Comparison of ENCODE assay signal across 30 cellular contexts in the genomic region with DNA sequence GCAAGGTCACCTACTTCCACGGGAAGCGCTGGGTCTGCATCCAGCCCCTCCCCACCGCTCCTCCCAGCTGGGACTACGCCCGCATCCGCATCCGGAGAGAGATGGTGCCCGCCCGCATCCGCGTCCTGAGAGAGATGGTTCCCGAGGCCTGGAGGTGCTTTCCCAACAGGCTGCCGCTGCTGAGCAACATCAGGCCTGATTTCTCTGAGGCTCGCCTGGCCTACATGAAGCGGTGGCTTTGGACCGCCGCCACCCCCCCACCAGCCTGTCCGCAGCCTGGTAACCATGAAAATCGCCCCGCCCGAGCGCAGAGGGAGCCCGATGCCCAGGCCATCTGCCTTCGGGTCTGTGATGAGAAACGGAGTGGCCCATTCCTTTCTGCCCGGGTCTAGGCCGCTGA. TPM values are rescaled to one million over a fixed set of nuclear protein-coding genes. Genes with fewer than 3 reads are reported as not detected.
"Had no signal": no experiment of that assay in that cellular context is flagged by ENCODE, and none has a peak within 500 bp of the region (broad histone marks: within the 10 kb centered on the region; RNA-seq: fewer than 3 reads in every experiment).

No MANE protein-coding gene starts in this region.

- FAIRE-seq: pancreas, urothelium cell line had no signal

- ATAC-seq: esophagus mucosa; gastrocnemius medialis; left colon; left ventricle myocardium superior; lower lobe of right lung; naive thymus-derived CD8-positive, alpha-beta T cell; pancreas; stimulated activated effector memory CD8-positive, alpha-beta T cell treated with anti-CD3 and anti-CD28 coated beads, Interleukin-12 subunit alpha, Interleukin-12 subunit beta, amount 100 ng/mL, for 72 hours had no signal

- H3K4me3 ChIP-seq: colonic mucosa, gastrocnemius medialis, heart left ventricle, hepatocyte, lower lobe of right lung, pancreas, right lobe of liver, stomach, thyroid gland had no signal

- H3K9me3 ChIP-seq: colonic mucosa, gastrocnemius medialis, heart left ventricle, lower lobe of right lung, pancreas, right lobe of liver, stomach, thyroid gland had no signal

- H3K36me3 ChIP-seq: colonic mucosa, gastrocnemius medialis, heart left ventricle, lower lobe of right lung, pancreas, right lobe of liver, stomach, thyroid gland had no signal

- DNase-seq: colonic mucosa; effector CD8-positive, alpha-beta T cell; endodermal cell; foreskin fibroblast; gastrocnemius medialis; left colon; left ventricle myocardium superior; lower lobe of right lung; naive thymus-derived CD8-positive, alpha-beta T cell; nephron progenitor cell; occipital lobe; retina; stimulated activated CD4-positive, alpha-beta T cell treated with anti-CD3 and anti-CD28 coated beads, Interleukin-2, amount 100 ng/mL, for 24 hours; stimulated activated CD4-positive, alpha-beta T cell treated with anti-CD3 and anti-CD28 coated beads, Interleukin-4, amount 100 ng/mL, for 24 hours; stimulated activated naive CD4-positive, alpha-beta T cell treated with Interleukin-2 at 50 U/mL for 16 hours; stomach; thyroid gland had no signal

- H3K27me3 ChIP-seq: hepatocyte, thyroid gland had no signal

- H3K27ac ChIP-seq: colonic mucosa, epithelial cell of prostate, gastrocnemius medialis, heart left ventricle, hepatocyte, lower lobe of right lung, pancreas, right lobe of liver, stomach, thyroid gland had no signal

- H3K4me1 ChIP-seq: colonic mucosa, gastrocnemius medialis, heart left ventricle, lower lobe of right lung, pancreas, right lobe of liver, stomach, thyroid gland had no signal

RNA-seq across cellular contexts. Expression of gene CLTRN, which starts 18.1 kb away (rescaled TPM):
- total RNA-seq: mesenteric fat pad, myocyte, pulmonary artery endothelial cell had no signal

RNA-seq across cellular contexts. Expression of gene ACE2, which starts 45.8 kb away (rescaled TPM):
- total RNA-seq: chondrocyte; kidney epithelial cell; myocyte; naive thymus-derived CD8-positive, alpha-beta T cell; occipital lobe had no signal
- polyA plus RNA-seq: naive thymus-derived CD8-positive, alpha-beta T cell had no signal
